1 cellular context compared by ENCODE assay signal in the genomic region with DNA sequence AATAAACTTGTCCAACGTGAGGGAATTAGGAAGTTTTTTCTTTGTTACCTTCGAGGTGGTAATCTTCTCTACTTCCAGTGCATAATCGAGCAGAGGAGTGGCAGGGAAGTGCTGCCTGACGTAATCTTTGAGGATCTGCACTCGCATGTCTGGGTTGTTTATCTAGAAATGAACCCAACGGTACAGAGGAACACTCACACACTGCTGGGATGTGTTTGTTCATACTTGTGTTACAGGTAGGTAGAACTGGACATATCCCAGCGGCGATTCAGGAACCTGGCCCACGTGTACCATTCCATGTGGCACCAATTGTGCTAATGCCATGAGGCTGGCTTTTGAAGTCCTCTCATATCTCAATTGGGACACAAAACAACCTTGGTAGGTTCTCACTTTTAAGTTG.
TF ChIP-seq lines count a peak whose summit lies in the region.

No MANE protein-coding gene starts in this region.

TF ChIP-seq in liver, 16 proteins besides CTCF, POLR2A, EP300 and RAD21 (continued from another document):
- TF ChIP-seq, protein P1, sequence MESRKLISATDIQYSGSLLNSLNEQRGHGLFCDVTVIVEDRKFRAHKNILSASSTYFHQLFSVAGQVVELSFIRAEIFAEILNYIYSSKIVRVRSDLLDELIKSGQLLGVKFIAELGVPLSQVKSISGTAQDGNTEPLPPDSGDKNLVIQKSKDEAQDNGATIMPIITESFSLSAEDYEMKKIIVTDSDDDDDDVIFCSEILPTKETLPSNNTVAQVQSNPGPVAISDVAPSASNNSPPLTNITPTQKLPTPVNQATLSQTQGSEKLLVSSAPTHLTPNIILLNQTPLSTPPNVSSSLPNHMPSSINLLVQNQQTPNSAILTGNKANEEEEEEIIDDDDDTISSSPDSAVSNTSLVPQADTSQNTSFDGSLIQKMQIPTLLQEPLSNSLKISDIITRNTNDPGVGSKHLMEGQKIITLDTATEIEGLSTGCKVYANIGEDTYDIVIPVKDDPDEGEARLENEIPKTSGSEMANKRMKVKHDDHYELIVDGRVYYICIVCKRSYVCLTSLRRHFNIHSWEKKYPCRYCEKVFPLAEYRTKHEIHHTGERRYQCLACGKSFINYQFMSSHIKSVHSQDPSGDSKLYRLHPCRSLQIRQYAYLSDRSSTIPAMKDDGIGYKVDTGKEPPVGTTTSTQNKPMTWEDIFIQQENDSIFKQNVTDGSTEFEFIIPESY (IDR thresholded peaks at IDR 0.05) = no peak
- TF ChIP-seq JUND (IDR thresholded peaks at IDR 0.05) (peak; percentile 12 to 53), GABPA (IDR thresholded peaks at IDR 0.05 in 1 of 2, conservative IDR thresholded peaks at IDR 0.05 in 1 of 2) (no peak), RXRA (IDR thresholded peaks at IDR 0.05) (peak; percentile 58 to 60), EGR1 (IDR thresholded peaks at IDR 0.05; ENCODE audit: low read depth in 2 of 2) (no peak)
- TF ChIP-seq, protein P2, sequence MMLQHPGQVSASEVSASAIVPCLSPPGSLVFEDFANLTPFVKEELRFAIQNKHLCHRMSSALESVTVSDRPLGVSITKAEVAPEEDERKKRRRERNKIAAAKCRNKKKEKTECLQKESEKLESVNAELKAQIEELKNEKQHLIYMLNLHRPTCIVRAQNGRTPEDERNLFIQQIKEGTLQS (IDR thresholded peaks at IDR 0.05) = peak; percentile 13
